ENCODE assay signal across 12 cellular contexts in genomic region chr12:108320503-108321293, GRCh38. TPM values are rescaled to one million over a fixed set of nuclear protein-coding genes. Genes with fewer than 3 reads are reported as not detected.
A peak's percentile ranks its signal among the peaks of the same experiment; 100 is the strongest.
DNase-seq lines count a peak whose midpoint lies in the region; ATAC-seq and TF ChIP-seq lines count a peak whose summit lies in the region.
"Had no signal": no experiment of that assay in that cellular context is flagged by ENCODE, and none has a peak within 500 bp of the region (broad histone marks: within the 10 kb centered on the region; RNA-seq: fewer than 3 reads in every experiment).

No MANE protein-coding gene starts in this region.

- no peaks in the 10 kb centered on the region for H3K36me3 ChIP-seq in ascending aorta

- ATAC-seq in HG03095 (IDR thresholded peaks at IDR 0.05; ENCODE audit: unreplicated experiment) (peak; percentile 70), GM19452 (IDR thresholded peaks at IDR 0.05; ENCODE audit: unreplicated experiment) (no peak)
- ATAC-seq: T-cell had no signal

- peaks cover 3 to 10% of the 10 kb centered on the region in 2 donors for H3K36me3 Mint-ChIP-seq in CD14-positive monocyte
- no peaks in the 10 kb centered on the region for H3K36me3 Mint-ChIP-seq in activated T-helper 1 cell treated with anti-CD3 and anti-CD28 coated beads, Interleukin-12 subunit alpha, Interleukin-12 subunit beta, Interleukin-2, Interleukin-4 antibody, amounts not matched to agents 30 ng/mL and 10 ng/mL and 1 ng/mL, durations not matched to agents 14 hours and 24 hours and 36 hours (ENCODE audit: low read depth)
- H3K36me3 Mint-ChIP-seq in T-helper 2 cell treated with Interferon-gamma antibody and Interleukin-4, amounts not matched to agents 5 μg/mL and 100 μg/mL, for 36 hours (ENCODE audit: low read depth): no peaks in the 10 kb centered on the region
- H3K36me3 Mint-ChIP-seq: T-cell had no signal

- H3K4me3 ChIP-seq in ascending aorta: no peak overlapping the region

- TF ChIP-seq POLR2A in GM19099 (IDR thresholded peaks at IDR 0.05; ENCODE audit: extremely low read depth, insufficient read length, low read depth): peak; percentile 35

- no peaks in the 10 kb centered on the region for H3K27me3 ChIP-seq in ascending aorta

- H3K9me3 ChIP-seq in ascending aorta: no peaks in the 10 kb centered on the region

- DNase-seq in CD14-positive monocyte (ENCODE audit: low spot score) (no peak), ascending aorta (ENCODE audit: low spot score in 2 of 2) (no peak), dedifferentiated amniotic fluid mesenchymal stem cell (ENCODE audit: extremely low spot score) (no peak)
- no peak for DNase-seq in activated T-helper 1 cell treated with anti-CD3 and anti-CD28 coated beads, Interleukin-12 subunit alpha, Interleukin-12 subunit beta, Interleukin-2, Interleukin-4 antibody, amounts not matched to agents 30 ng/mL and 10 ng/mL and 1 ng/mL, durations not matched to agents 14 hours and 24 hours and 36 hours (ENCODE audit: low spot score)
- DNase-seq in T-helper 2 cell treated with Interferon-gamma antibody and Interleukin-4, amounts not matched to agents 5 μg/mL and 100 μg/mL, for 36 hours (ENCODE audit: low spot score): no peak
- DNase-seq: head of caudate nucleus, NCI-H774, T-cell had no signal

- H3K4me1 Mint-ChIP-seq in CD14-positive monocyte: peaks cover 77% of the 10 kb centered on the region
- H3K4me1 Mint-ChIP-seq in activated T-helper 1 cell treated with anti-CD3 and anti-CD28 coated beads, Interleukin-12 subunit alpha, Interleukin-12 subunit beta, Interleukin-2, Interleukin-4 antibody, amounts not matched to agents 30 ng/mL and 10 ng/mL and 1 ng/mL, durations not matched to agents 14 hours and 24 hours and 36 hours (ENCODE audit: low read depth): peaks cover 7% of the 10 kb centered on the region
- H3K4me1 Mint-ChIP-seq in T-helper 2 cell treated with Interferon-gamma antibody and Interleukin-4, amounts not matched to agents 5 μg/mL and 100 μg/mL, for 36 hours (ENCODE audit: low read depth): no peaks in the 10 kb centered on the region

- H3K9me3 Mint-ChIP-seq in CD14-positive monocyte: peaks cover 0 to 5% (median 0%) of the 10 kb centered on the region in 7 donors
- no peaks in the 10 kb centered on the region for H3K9me3 Mint-ChIP-seq in activated T-helper 1 cell treated with anti-CD3 and anti-CD28 coated beads, Interleukin-12 subunit alpha, Interleukin-12 subunit beta, Interleukin-2, Interleukin-4 antibody, amounts not matched to agents 30 ng/mL and 10 ng/mL and 1 ng/mL, durations not matched to agents 14 hours and 24 hours and 36 hours
- H3K9me3 Mint-ChIP-seq in T-helper 2 cell treated with Interferon-gamma antibody and Interleukin-4, amounts not matched to agents 5 μg/mL and 100 μg/mL, for 36 hours: no peaks in the 10 kb centered on the region

- H3K27ac Mint-ChIP-seq in CD14-positive monocyte: peak overlapping the region in 5 of 7 donors; percentile 6 to 81 (median 46)
- no peak overlapping the region for H3K27ac Mint-ChIP-seq in activated T-helper 1 cell treated with anti-CD3 and anti-CD28 coated beads, Interleukin-12 subunit alpha, Interleukin-12 subunit beta, Interleukin-2, Interleukin-4 antibody, amounts not matched to agents 30 ng/mL and 10 ng/mL and 1 ng/mL, durations not matched to agents 14 hours and 24 hours and 36 hours
- H3K27ac Mint-ChIP-seq in T-helper 2 cell treated with Interferon-gamma antibody and Interleukin-4, amounts not matched to agents 5 μg/mL and 100 μg/mL, for 36 hours: no peak overlapping the region
- H3K27ac Mint-ChIP-seq: T-cell had no signal

- intact Hi-C loops in CD14-positive monocyte (cut with micrococcal nuclease) (no loop called here), ascending aorta (cut with DNase I) (no loop called here)
- intact Hi-C loops in activated T-helper 1 cell treated with anti-CD3 and anti-CD28 coated beads, Interleukin-12 subunit alpha, Interleukin-12 subunit beta, Interleukin-2, Interleukin-4 antibody, amounts not matched to agents 30 ng/mL and 10 ng/mL and 1 ng/mL, durations not matched to agents 14 hours and 24 hours and 36 hours (cut with micrococcal nuclease): no loop called here

- peaks cover 0 to 7% (median 3%) of the 10 kb centered on the region in 3 donors for H3K27me3 Mint-ChIP-seq in CD14-positive monocyte (ENCODE audit: low read depth in 3 of 3)
- H3K27me3 Mint-ChIP-seq in activated T-helper 1 cell treated with anti-CD3 and anti-CD28 coated beads, Interleukin-12 subunit alpha, Interleukin-12 subunit beta, Interleukin-2, Interleukin-4 antibody, amounts not matched to agents 30 ng/mL and 10 ng/mL and 1 ng/mL, durations not matched to agents 14 hours and 24 hours and 36 hours (ENCODE audit: insufficient read depth): peaks cover 12% of the 10 kb centered on the region
- peaks cover 7% of the 10 kb centered on the region for H3K27me3 Mint-ChIP-seq in T-helper 2 cell treated with Interferon-gamma antibody and Interleukin-4, amounts not matched to agents 5 μg/mL and 100 μg/mL, for 36 hours (ENCODE audit: low read depth)

- TF ChIP-seq CTCF in CD14-positive monocyte (IDR thresholded peaks at IDR 0.05) (no peak), ascending aorta (IDR thresholded peaks at IDR 0.05) (no peak)

- peak overlapping the region in 1 of 2 donors; percentile 85 for H3K4me3 Mint-ChIP-seq in CD14-positive monocyte
- no peak overlapping the region for H3K4me3 Mint-ChIP-seq in activated T-helper 1 cell treated with anti-CD3 and anti-CD28 coated beads, Interleukin-12 subunit alpha, Interleukin-12 subunit beta, Interleukin-2, Interleukin-4 antibody, amounts not matched to agents 30 ng/mL and 10 ng/mL and 1 ng/mL, durations not matched to agents 14 hours and 24 hours and 36 hours
- no peak overlapping the region for H3K4me3 Mint-ChIP-seq in T-helper 2 cell treated with Interferon-gamma antibody and Interleukin-4, amounts not matched to agents 5 μg/mL and 100 μg/mL, for 36 hours
- H3K4me3 Mint-ChIP-seq: T-cell had no signal

- H3K27ac ChIP-seq in ascending aorta: peak overlapping the region; percentile 61 to 64
- H3K27ac ChIP-seq: parathyroid adenoma had no signal

- H3K4me1 ChIP-seq in ascending aorta: peaks cover 14 to 62% of the 10 kb centered on the region in 2 donors

RNA-seq across cellular contexts. Expression of gene CMKLR1, which starts 18.4 kb away (rescaled TPM):
- polyA plus RNA-seq in CD14-positive monocyte: 1 to 10 TPM; 7.5 to 7.9 TPM
- total RNA-seq in ascending aorta: 45.3 TPM
- total RNA-seq in activated T-helper 1 cell treated with anti-CD3 and anti-CD28 coated beads, Interleukin-12 subunit alpha, Interleukin-12 subunit beta, Interleukin-2, Interleukin-4 antibody, amounts not matched to agents 30 ng/mL and 10 ng/mL and 1 ng/mL, durations not matched to agents 14 hours and 24 hours and 36 hours: not detected in 2 replicates

Comparison
In these comparisons a context has a peak if more than half of its experiments do, and no peak if none do; other contexts are left out.
1. H3K27ac Mint-ChIP-seq: peak in CD14-positive monocyte (5 of 7); none in activated T-helper 1 cell treated with anti-CD3 and anti-CD28 coated beads, Interleukin-12 subunit alpha, Interleukin-12 subunit beta, Interleukin-2, Interleukin-4 antibody, amounts not matched to agents 30 ng/mL and 10 ng/mL and 1 ng/mL, durations not matched to agents 14 hours and 24 hours and 36 hours (single experiment) and T-helper 2 cell treated with Interferon-gamma antibody and Interleukin-4, amounts not matched to agents 5 μg/mL and 100 μg/mL, for 36 hours (single experiment).
2. RNA of gene CMKLR1, which starts 18.4 kb away (total RNA-seq): 45.3 TPM in ascending aorta (single experiment); not detected in activated T-helper 1 cell treated with anti-CD3 and anti-CD28 coated beads, Interleukin-12 subunit alpha, Interleukin-12 subunit beta, Interleukin-2, Interleukin-4 antibody, amounts not matched to agents 30 ng/mL and 10 ng/mL and 1 ng/mL, durations not matched to agents 14 hours and 24 hours and 36 hours; every median in the first group is over 10 times any median in the second.